14 cellular contexts compared by ENCODE assay signal in the genomic region with DNA sequence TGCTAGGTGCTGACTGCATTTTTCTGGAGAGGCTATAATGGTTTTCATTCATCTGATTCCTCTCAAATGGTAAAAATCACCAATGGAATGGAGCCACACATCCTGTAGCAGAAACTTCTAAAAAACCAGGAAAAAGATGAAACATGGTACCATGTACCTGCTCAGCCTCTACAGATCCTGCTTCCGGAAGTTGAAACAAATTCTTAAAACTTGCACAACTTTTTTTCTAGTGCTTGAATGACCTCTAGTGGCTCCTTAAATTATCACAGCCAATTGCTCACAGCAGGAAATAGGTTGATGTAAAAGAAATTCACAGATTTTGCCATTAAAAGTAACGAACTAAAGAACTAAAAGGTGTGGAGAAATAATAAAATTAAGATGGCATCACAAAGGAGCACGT. TPM values are rescaled to one million over a fixed set of nuclear protein-coding genes. Genes with fewer than 3 reads are reported as not detected.
A peak's percentile ranks its signal among the peaks of the same experiment; 100 is the strongest.
DNase-seq lines count a peak whose midpoint lies in the region; FAIRE-seq and TF ChIP-seq lines count a peak whose summit lies in the region.
"Not testable (repeated sequence)": the region's sequence is repeated elsewhere in the genome, so short reads cannot be mapped to it uniquely, and the experiment has no call there.
"Had no signal": no experiment of that assay in that cellular context is flagged by ENCODE, and none has a peak within 500 bp of the region (broad histone marks: within the 10 kb centered on the region; RNA-seq: fewer than 3 reads in every experiment).

No MANE protein-coding gene starts in this region.

- dilution Hi-C loops in mammary epithelial cell (cut with HindIII; ENCODE audit: low sequenced_read_pairs), result not testable (repeated sequence)

- in situ Hi-C loops in mammary epithelial cell (cut with MboI; ENCODE audit: low sequenced_read_pairs in 2 of 2), result not testable (repeated sequence)

- not testable (repeated sequence) for H3K9ac ChIP-seq in SK-N-SH; mammary epithelial cell (ENCODE audit: insufficient read depth, low read length); liver (ENCODE audit: low read depth in 1 of 2, low read length in 2 of 2)

- not testable (repeated sequence) for BruUV-seq in mammary epithelial cell (replicated peaks; lab: Mats Ljungman, UMichigan)

- not testable (repeated sequence) for TF ChIP-seq RAD21 in SK-N-SH (IDR thresholded peaks at IDR 0.05; ENCODE audit: low read length)
- TF ChIP-seq RAD21 in liver (IDR thresholded peaks at IDR 0.05), result peak; percentile 9 to 46

- peak; percentile 10; the same call in 1 of the 2 replicates for TF ChIP-seq CTCF in BE2C (IDR thresholded peaks at IDR 0.05; ENCODE audit: low read depth, low read length)
- 0 out of 2 replicates have a peak, but pooled peaks have one; percentile 19 for TF ChIP-seq CTCF in SK-N-SH (IDR thresholded peaks at IDR 0.05)
- TF ChIP-seq CTCF in mammary epithelial cell (conservative IDR thresholded peaks at IDR 0.05 in 1 of 2, IDR thresholded peaks at IDR 0.05 in 1 of 2; ENCODE audit: extremely low read depth in 1 of 2, insufficient read depth in 1 of 2, low read depth in 1 of 2, low read length in 2 of 2), result peak; percentile 17 to 22
- peak; percentile 20 for TF ChIP-seq CTCF in fibroblast of villous mesenchyme (IDR thresholded peaks at IDR 0.05; ENCODE audit: insufficient read depth, low read depth, low read length)
- TF ChIP-seq CTCF in liver (IDR thresholded peaks at IDR 0.05; ENCODE audit: low read depth, low read length, missing input control), result peak; percentile 14
- peak; percentile 16 for TF ChIP-seq CTCF in osteoblast (IDR thresholded peaks at IDR 0.05; ENCODE audit: extremely low read depth, low read depth, low read length)

- not testable (repeated sequence) for H3K27me3 ChIP-seq in BE2C; SK-N-SH (ENCODE audit: insufficient read depth); mammary epithelial cell (ENCODE audit: insufficient read depth, low read length); liver (ENCODE audit: control insufficient read depth in 4 of 4, insufficient read depth in 4 of 4, low read length in 3 of 4); osteoblast (ENCODE audit: insufficient read depth, low read length)

- DNase-seq in BE2C; H54 (ENCODE audit: insufficient read length, low spot score); SK-N-SH; mammary epithelial cell; fibroblast of villous mesenchyme (ENCODE audit: low read depth); osteoblast (ENCODE audit: insufficient read length, low spot score, missing footprints): not testable (repeated sequence)

- not testable (repeated sequence) for H3K36me3 ChIP-seq in BE2C; SK-N-SH (replicated peaks in 1 of 2; ENCODE audit: control insufficient read depth in 1 of 2, insufficient read depth in 2 of 2, low read length in 1 of 2); mammary epithelial cell (ENCODE audit: insufficient read depth, low read length); liver (ENCODE audit: control insufficient read depth in 4 of 4, insufficient read depth in 3 of 4, low read depth in 1 of 4, low read length in 3 of 4); osteoblast (ENCODE audit: insufficient read depth, low read length)

- not testable (repeated sequence) for TF ChIP-seq POLR2A in H54 (IDR thresholded peaks at IDR 0.05; ENCODE audit: low read depth, low read length)

- POLR2A ChIA-PET in SK-N-SH (lab: Yijun Ruan, JAX), result not testable (repeated sequence)

- intact Hi-C loops in mammary epithelial cell (cut with micrococcal nuclease), result not testable (repeated sequence)

- WGBS in SK-N-SH (ENCODE audit: low lambda C conversion rate), result 10% methylated on average over 2 of the region's 3 CpGs
- 0% methylated on average over 1 of the region's 3 CpGs for WGBS in mammary epithelial cell (ENCODE audit: low coverage, missing lambda C conversion rate)
- 0% methylated on average over 2 of the region's 3 CpGs for WGBS in liver

- H3K9me3 ChIP-seq in BE2C; SK-N-SH; mammary epithelial cell (replicated peaks; ENCODE audit: insufficient read depth, low read length); liver (ENCODE audit: control insufficient read depth in 4 of 4, low read length in 3 of 4); osteoblast (ENCODE audit: low read depth, low read length): not testable (repeated sequence)

- CTCF ChIA-PET in SK-N-SH (lab: Yijun Ruan, JAX); mammary epithelial cell (lab: Charles Lee; ENCODE audit: low non-redundant PET): not testable (repeated sequence)

- not testable (repeated sequence) for H3F3A ChIP-seq in SK-N-SH (replicated peaks; ENCODE audit: insufficient read depth)

- not testable (repeated sequence) for H4K20me1 ChIP-seq in SK-N-SH (ENCODE audit: insufficient read depth); mammary epithelial cell (ENCODE audit: insufficient read depth, low read length); osteoblast (ENCODE audit: insufficient read depth, low read length)

- not testable (repeated sequence) for TF ChIP-seq EP300 in SK-N-SH (IDR thresholded peaks at IDR 0.05; ENCODE audit: borderline replicate concordance in 1 of 2, low read depth in 1 of 2, low read length in 1 of 2)

- H3K27ac ChIP-seq in SK-N-SH (ENCODE audit: low read depth in 2 of 2, low read length in 1 of 2); mammary epithelial cell (ENCODE audit: insufficient read depth, low read depth, low read length); liver (ENCODE audit: low read depth in 1 of 2, low read length in 2 of 2); osteoblast (ENCODE audit: low read depth, low read length): not testable (repeated sequence)

- not testable (repeated sequence) for H2AFZ ChIP-seq in SK-N-SH (ENCODE audit: low read depth); mammary epithelial cell (ENCODE audit: low read depth, low read length); osteoblast (ENCODE audit: low read length)

- not testable (repeated sequence) for H3K4me2 ChIP-seq in SK-N-SH; mammary epithelial cell (ENCODE audit: insufficient read depth, low read depth, low read length); osteoblast (ENCODE audit: insufficient read depth, low read length)

- not testable (repeated sequence) for H3K9me2 ChIP-seq in SK-N-SH

- FAIRE-seq in H54 (lab: Jason Lieb, UNC), result peak; percentile 64

- not testable (repeated sequence) for H3K79me2 ChIP-seq in SK-N-SH (ENCODE audit: insufficient read depth); mammary epithelial cell (ENCODE audit: insufficient read depth, low read length); osteoblast (ENCODE audit: insufficient read depth, low read length)

- not testable (repeated sequence) for H3K4me3 ChIP-seq in BE2C (ENCODE audit: low read depth, low read length); SK-N-SH (ENCODE audit: low read depth in 2 of 2, low read length in 1 of 2); mammary epithelial cell (replicated peaks in 1 of 3; ENCODE audit: insufficient read depth in 1 of 3, low read depth in 2 of 3, low read length in 3 of 3); fibroblast of villous mesenchyme (ENCODE audit: low read depth, low read length); liver (ENCODE audit: low read depth in 1 of 3, low read length in 3 of 3); osteoblast (ENCODE audit: insufficient read depth, low read length)

- H3K4me1 ChIP-seq in BE2C; SK-N-SH (ENCODE audit: control insufficient read depth in 1 of 2, insufficient read depth in 2 of 2, low read depth in 1 of 2, low read length in 1 of 2); mammary epithelial cell (ENCODE audit: insufficient read depth, low read length); liver (ENCODE audit: control insufficient read depth in 4 of 4, insufficient read depth in 4 of 4, low read length in 3 of 4); osteoblast (ENCODE audit: insufficient read depth, low read length): not testable (repeated sequence)

RNA-seq across cellular contexts. Expression of gene GOLGA8K, which starts 4.8 kb away (rescaled TPM):
- polyA plus RNA-seq in BE2C (2012; ENCODE audit: insufficient read depth, insufficient read length, low read depth), result not detected
- 0.08 and 0.10 TPM in 2 replicates for polyA plus RNA-seq in SK-N-SH (2012; rRNA removed)
- not detected in 2 replicates for polyA plus RNA-seq in SK-N-SH (2012; cell fraction: cytosol; rRNA removed)
- 0.29 and 0.39 TPM in 2 replicates for polyA plus RNA-seq in SK-N-SH (2012; cell fraction: nucleus; rRNA removed)
- total RNA-seq in mammary epithelial cell, result under 1 TPM in 1 of 2 donors, not detected in 1; 0.50 TPM
- 0.03 TPM for polyA plus RNA-seq in mammary epithelial cell
- not detected for polyA minus RNA-seq in mammary epithelial cell
- total RNA-seq in fibroblast of villous mesenchyme, result not detected in 2 replicates
- total RNA-seq in liver, result under 1 TPM; 0.08 to 0.09 TPM
- polyA plus RNA-seq in liver, result not detected
- total RNA-seq in osteoblast, result 0.29 and 0.36 TPM in 2 replicates
- total RNA-seq: activated CD4-positive, alpha-beta memory T cell treated with anti-CD3 and anti-CD28 coated beads for 36 hours; GM23338 had no signal
- polyA plus RNA-seq: CD8-positive, alpha-beta memory T cell; IgD-negative memory B cell; keratinocyte had no signal

RNA-seq across cellular contexts. Expression of gene GOLGA8O, which starts 47.5 kb away (rescaled TPM):
- not detected for polyA plus RNA-seq in BE2C (2012; ENCODE audit: insufficient read depth, insufficient read length, low read depth)
- polyA plus RNA-seq in SK-N-SH (2012; rRNA removed), result 0.26 and 0.31 TPM in 2 replicates
- 0.12 and 0.22 TPM in 2 replicates for polyA plus RNA-seq in SK-N-SH (2012; cell fraction: cytosol; rRNA removed)
- 1.5 and 2.4 TPM in 2 replicates for polyA plus RNA-seq in SK-N-SH (2012; cell fraction: nucleus; rRNA removed)
- under 1 TPM; 0.33 to 0.80 TPM for total RNA-seq in mammary epithelial cell
- polyA plus RNA-seq in mammary epithelial cell, result 0.17 TPM
- polyA minus RNA-seq in mammary epithelial cell, result not detected
- 0.43 and 0.64 TPM in 2 replicates for total RNA-seq in fibroblast of villous mesenchyme
- total RNA-seq in liver, result 1 to 10 TPM in 1 of 2 donors, under 1 TPM in 1; 0.28 to 4.4 TPM
- under 1 TPM in 1 of 2 donors, not detected in 1; 0.29 TPM for polyA plus RNA-seq in liver
- 0.88 and 1.1 TPM in 2 replicates for total RNA-seq in osteoblast
- total RNA-seq: activated CD4-positive, alpha-beta memory T cell treated with anti-CD3 and anti-CD28 coated beads for 36 hours; CD8-positive, alpha-beta memory T cell; cerebellum; GM23338 had no signal
- polyA plus RNA-seq: GM23338, IgD-negative memory B cell, neural cell had no signal
